Comparison of ENCODE assay signal across 9 cellular contexts in genomic region chr3:175940881-175941280, GRCh38.
DNase-seq lines count a peak whose midpoint lies in the region; ATAC-seq and TF ChIP-seq lines count a peak whose summit lies in the region.
"Had no signal": no experiment of that assay in that cellular context is flagged by ENCODE, and none has a peak within 500 bp of the region (broad histone marks: within the 10 kb centered on the region; RNA-seq: fewer than 3 reads in every experiment).

No MANE protein-coding gene starts in this region.

- H3K36me3 ChIP-seq in mammary epithelial cell (ENCODE audit: insufficient read depth, low read length), result no peaks in the 10 kb centered on the region
- H3K36me3 ChIP-seq in breast epithelium, result no peaks in the 10 kb centered on the region
- no peaks in the 10 kb centered on the region for H3K36me3 ChIP-seq in adrenal gland (replicated peaks in 1 of 2)

- no peak for ATAC-seq in HG03108 (IDR thresholded peaks at IDR 0.05; ENCODE audit: unreplicated experiment)

- TF ChIP-seq RAD21 in Ishikawa (IDR thresholded peaks at IDR 0.05; ENCODE audit: low read depth), result peak; percentile 55; the same call in 1 of the 2 replicates

- no peak overlapping the region for H2AFZ ChIP-seq in mammary epithelial cell (ENCODE audit: low read depth, low read length)

- DNase-seq in mammary epithelial cell, result peak; percentile 11
- DNase-seq in breast epithelium (ENCODE audit: low spot score in 2 of 2), result no peak
- DNase-seq in ecto neural progenitor cell (ENCODE audit: low spot score), result peak; percentile 47
- DNase-seq in T-helper 9 cell, result no peak
- no peak for DNase-seq in erythroblast (lab: John Stamatoyannopoulos, UW)
- no peak for DNase-seq in adrenal gland
- DNase-seq: activated gamma-delta T cell had no signal

- WGBS in mammary epithelial cell (ENCODE audit: low coverage, missing lambda C conversion rate), result 78% methylated on average over 5 of the region's 6 CpGs
- WGBS in adrenal gland, 4 donors, result 70 to 86% (median 80%) methylated on average over 5 to 6 of the region's 6 CpGs

- CTCF ChIA-PET in mammary epithelial cell (lab: Charles Lee; ENCODE audit: low non-redundant PET), result no interaction called here

- no peak overlapping the region for H3K9ac ChIP-seq in mammary epithelial cell (ENCODE audit: insufficient read depth, low read length)

- H3K9me3 ChIP-seq in mammary epithelial cell (replicated peaks; ENCODE audit: insufficient read depth, low read length) (no peaks in the 10 kb centered on the region), breast epithelium (peaks cover 15 to 18% of the 10 kb centered on the region in 2 donors), adrenal gland (replicated peaks in 1 of 3) (peaks cover 0 to 15% (median 0%) of the 10 kb centered on the region in 3 donors)

- BruUV-seq in mammary epithelial cell (replicated peaks; lab: Mats Ljungman, UMichigan), result no TSS peak

- no peak for TF ChIP-seq EP300 in Ishikawa (IDR thresholded peaks at IDR 0.05; ENCODE audit: borderline replicate concordance)

- H4K20me1 ChIP-seq in mammary epithelial cell (ENCODE audit: insufficient read depth, low read length), result no peaks in the 10 kb centered on the region

- in situ Hi-C loops in mammary epithelial cell (cut with MboI; ENCODE audit: low sequenced_read_pairs in 2 of 2), result no loop called here

- dilution Hi-C loops in mammary epithelial cell (cut with HindIII; ENCODE audit: low sequenced_read_pairs), result no loop called here

- H3K27me3 ChIP-seq in mammary epithelial cell (ENCODE audit: insufficient read depth, low read length) (no peaks in the 10 kb centered on the region), breast epithelium (no peaks in the 10 kb centered on the region), adrenal gland (no peaks in the 10 kb centered on the region)

- intact Hi-C loops in mammary epithelial cell (cut with micrococcal nuclease) (loop anchor here (1.0 kb wide), 1 partner anchor 1079 kb away; no protein-coding TSS in a partner anchor), breast epithelium (cut with DNase I; ENCODE audit: low total_unique reads) (no loop called here), adrenal gland (cut with DNase I) (no loop called here)

- H3K4me3 ChIP-seq in mammary epithelial cell (replicated peaks in 1 of 3; ENCODE audit: insufficient read depth in 1 of 3, low read depth in 2 of 3, low read length in 3 of 3) (no peak overlapping the region), breast epithelium (no peak overlapping the region), adrenal gland (no peak overlapping the region)

- H3K4me2 ChIP-seq in mammary epithelial cell (ENCODE audit: insufficient read depth, low read depth, low read length), result no peak overlapping the region

- TF ChIP-seq CTCF in mammary epithelial cell (conservative IDR thresholded peaks at IDR 0.05 in 1 of 2, IDR thresholded peaks at IDR 0.05 in 1 of 2; ENCODE audit: extremely low read depth in 1 of 2, insufficient read depth in 1 of 2, low read depth in 1 of 2, low read length in 2 of 2) (peak; percentile 30 to 50), breast epithelium (IDR thresholded peaks at IDR 0.05) (no peak), adrenal gland (IDR thresholded peaks at IDR 0.05) (no peak)

- H3K4me1 ChIP-seq in mammary epithelial cell (ENCODE audit: insufficient read depth, low read length) (no peaks in the 10 kb centered on the region), breast epithelium (no peaks in the 10 kb centered on the region), adrenal gland (replicated peaks in 1 of 2) (no peaks in the 10 kb centered on the region)

- H3K27ac ChIP-seq in mammary epithelial cell (ENCODE audit: insufficient read depth, low read depth, low read length) (no peak overlapping the region), breast epithelium (no peak overlapping the region), adrenal gland (no peak overlapping the region)

- TF ChIP-seq POLR2A in breast epithelium (IDR thresholded peaks at IDR 0.05), result no peak
- TF ChIP-seq POLR2A in erythroblast (IDR thresholded peaks at IDR 0.05; ENCODE audit: low read length), result no peak
- TF ChIP-seq POLR2A in adrenal gland (IDR thresholded peaks at IDR 0.05), result no peak

- no peaks in the 10 kb centered on the region for H3K79me2 ChIP-seq in mammary epithelial cell (ENCODE audit: insufficient read depth, low read length)

TF ChIP-seq in Ishikawa, 13 proteins besides CTCF, POLR2A, EP300 and RAD21:
- 0 out of 2 replicates have a peak, but pooled peaks have one; percentile 29 for TF ChIP-seq YY1 (IDR thresholded peaks at IDR 0.05; ENCODE audit: low read depth)
- TF ChIP-seq NFIC (IDR thresholded peaks at IDR 0.05), result no peak
- TF ChIP-seq TAF1 (IDR thresholded peaks at IDR 0.05; ENCODE audit: low read depth), result no peak
- no peak for TF ChIP-seq TCF12 (IDR thresholded peaks at IDR 0.05; ENCODE audit: low read depth)
- TF ChIP-seq CEBPB (IDR thresholded peaks at IDR 0.05), result peak; percentile 72
- no peak for TF ChIP-seq FOXM1 (IDR thresholded peaks at IDR 0.05; ENCODE audit: borderline replicate concordance, low read depth)
- no peak for TF ChIP-seq REST (IDR thresholded peaks at IDR 0.05; ENCODE audit: low read depth)
- TF ChIP-seq TEAD4 (IDR thresholded peaks at IDR 0.05), result no peak
- TF ChIP-seq MAX (IDR thresholded peaks at IDR 0.05), result no peak
- no peak for TF ChIP-seq EGR1 (IDR thresholded peaks at IDR 0.05)

Comparison
In these comparisons a context has a peak if more than half of its experiments do, and no peak if none do; other contexts are left out.
1. DNase-seq: peak in mammary epithelial cell (single experiment) and ecto neural progenitor cell (single experiment); none in breast epithelium (0 of 2), T-helper 9 cell (single experiment), erythroblast (0 of 2) and adrenal gland (0 of 7).
2. CTCF ChIP-seq: peak in mammary epithelial cell (2 of 2); none in breast epithelium (0 of 3) and adrenal gland (0 of 6).